Comparison of ENCODE assay signal across 1 cellular context in genomic region chr2:26193578-26194231, GRCh38.
TF ChIP-seq lines count a peak whose summit lies in the region.

No MANE protein-coding gene starts in this region.

TF ChIP-seq in IMR-90, 13 proteins besides CTCF, POLR2A, EP300 and RAD21 (continued from another document):
- no peak for TF ChIP-seq SMC3 (IDR thresholded peaks at IDR 0.05; ENCODE audit: low read depth, low read length)
